ENCODE assay signal across 16 cellular contexts in genomic region chr2:74007120-74007519, GRCh38. TPM values are rescaled to one million over a fixed set of nuclear protein-coding genes. Genes with fewer than 3 reads are reported as not detected.
A peak's percentile ranks its signal among the peaks of the same experiment; 100 is the strongest.
DNase-seq lines count a peak whose midpoint lies in the region; ATAC-seq and TF ChIP-seq lines count a peak whose summit lies in the region.
"Had no signal": no experiment of that assay in that cellular context is flagged by ENCODE, and none has a peak within 500 bp of the region (broad histone marks: within the 10 kb centered on the region; RNA-seq: fewer than 3 reads in every experiment).

No MANE protein-coding gene starts in this region.

- H4K20me1 ChIP-seq in IMR-90 (ENCODE audit: insufficient read depth, low read length), result peaks cover 67% of the 10 kb centered on the region
- H4K20me1 ChIP-seq in OCI-LY7 (ENCODE audit: insufficient read depth, low read length), result no peaks in the 10 kb centered on the region; the same call in 1 of the 2 replicates

- peaks cover 0 to 3% (median 2%) of the 10 kb centered on the region in 3 donors for H3K27me3 Mint-ChIP-seq in immature natural killer cell (ENCODE audit: low read depth in 3 of 3)

- no peak for TF ChIP-seq POLR2A in IMR-90 (IDR thresholded peaks at IDR 0.05; ENCODE audit: low read depth, low read length)

- H3K4ac ChIP-seq in IMR-90 (ENCODE audit: low read depth, low read length), result no peak overlapping the region

- no peak overlapping the region for H3K27ac ChIP-seq in IMR-90 (ENCODE audit: insufficient read depth, low read length)
- H3K27ac ChIP-seq in OCI-LY7 (ENCODE audit: low read depth, low read length, poor library complexity, severe bottlenecking), result no peak overlapping the region
- H3K27ac ChIP-seq: foreskin keratinocyte, ovary, SJSA1 had no signal

- TF ChIP-seq RAD21 in IMR-90 (IDR thresholded peaks at IDR 0.05; ENCODE audit: low read length), result no peak

- no peak overlapping the region for H3K18ac ChIP-seq in IMR-90 (ENCODE audit: low read depth, low read length)

- H3K27me3 ChIP-seq in IMR-90 (ENCODE audit: control insufficient read depth, insufficient read depth, low read length) (no peaks in the 10 kb centered on the region), adipocyte (replicated peaks; ENCODE audit: control insufficient read depth, insufficient read depth, low read length) (no peaks in the 10 kb centered on the region)
- H3K27me3 ChIP-seq: foreskin keratinocyte, ovary, SJSA1 had no signal

- TF ChIP-seq CTCF in IMR-90 (conservative IDR thresholded peaks at IDR 0.05; ENCODE audit: low read depth, low read length) (no peak), OCI-LY7 (conservative IDR thresholded peaks at IDR 0.05; ENCODE audit: low read length) (no peak)

- no peak overlapping the region for H2BK5ac ChIP-seq in IMR-90 (ENCODE audit: low read depth, low read length, poor library complexity, severe bottlenecking)

- no peak overlapping the region for H2BK120ac ChIP-seq in IMR-90 (ENCODE audit: low read depth, low read length)

- dilution Hi-C loops in IMR-90 (cut with HindIII; ENCODE audit: low sequenced_read_pairs, unreplicated experiment), result no loop called here

- H3K4me3 Mint-ChIP-seq in immature natural killer cell, result no peak overlapping the region

- H3K9me3 ChIP-seq in IMR-90 (ENCODE audit: control insufficient read depth, insufficient read depth, low read length) (no peaks in the 10 kb centered on the region), adipocyte (ENCODE audit: control insufficient read depth, low read length) (no peaks in the 10 kb centered on the region), OCI-LY7 (ENCODE audit: low read length) (no peaks in the 10 kb centered on the region)
- H3K9me3 ChIP-seq: ovary, SJSA1 had no signal

- H3K27ac Mint-ChIP-seq in immature natural killer cell, result peak overlapping the region in 5 of 6 donors; percentile 9 to 81 (median 44)

- no peak overlapping the region for H4K91ac ChIP-seq in IMR-90 (ENCODE audit: insufficient read depth, low read depth, low read length)

- H3K23ac ChIP-seq in IMR-90 (ENCODE audit: low read depth, low read length), result no peak overlapping the region

- H2BK15ac ChIP-seq in IMR-90 (ENCODE audit: low read depth, low read length), result no peak overlapping the region

- peaks cover 26% of the 10 kb centered on the region for H3K4me1 ChIP-seq in IMR-90 (ENCODE audit: control insufficient read depth, insufficient read depth, low read length)
- H3K4me1 ChIP-seq in adipocyte (ENCODE audit: control insufficient read depth, insufficient read depth, low read length), result peaks cover 47% of the 10 kb centered on the region
- peaks cover 9% of the 10 kb centered on the region for H3K4me1 ChIP-seq in OCI-LY7 (ENCODE audit: insufficient read depth, low read length, poor library complexity, severe bottlenecking)

- H3K14ac ChIP-seq in IMR-90 (replicated peaks; ENCODE audit: low read depth, low read length), result no peak overlapping the region; the same call in 1 of the 2 replicates

- H3K36me3 ChIP-seq in IMR-90 (ENCODE audit: control insufficient read depth, insufficient read depth, low read length) (peaks cover 9% of the 10 kb centered on the region), adipocyte (ENCODE audit: control insufficient read depth, insufficient read depth, low read length, severe bottlenecking) (no peaks in the 10 kb centered on the region), OCI-LY7 (ENCODE audit: insufficient read depth, low read length) (peaks cover 29% of the 10 kb centered on the region)
- H3K36me3 ChIP-seq: ovary, SJSA1 had no signal

- 7% methylated on average over 2 of the region's 4 CpGs; no CpG with 5 or more reads in 1 of the 2 experiments for WGBS in IMR-90 (ENCODE audit: extremely low coverage in 2 of 2, insufficient read length in 1 of 2), 2 experiments

- no peak overlapping the region for H2AK5ac ChIP-seq in IMR-90 (ENCODE audit: low read depth, low read length)

- no TSS peak for BruUV-seq in IMR-90 (replicated peaks; lab: Mats Ljungman, UMichigan)
- BruUV-seq in OCI-LY7 (replicated peaks; lab: Mats Ljungman, UMichigan), result no TSS peak

- no peak overlapping the region for H4K5ac ChIP-seq in IMR-90 (ENCODE audit: low read depth, low read length)

- intact Hi-C loops in IMR-90 (cut with micrococcal nuclease) (no loop called here), OCI-LY7 (cut with micrococcal nuclease; ENCODE audit: unreplicated experiment) (no loop called here)

- POLR2A ChIA-PET in IMR-90 (lab: Charles Lee; ENCODE audit: unreplicated experiment), result no interaction called here
- POLR2A ChIA-PET in OCI-LY7 (lab: Charles Lee), result no interaction called here

- no peak overlapping the region for H3K4me2 ChIP-seq in IMR-90 (ENCODE audit: low read depth, low read length)
- H3K4me2 ChIP-seq in OCI-LY7 (ENCODE audit: low read length), result no peak overlapping the region

- CTCF ChIA-PET in IMR-90 (lab: Yijun Ruan, JAX), result no interaction called here
- CTCF ChIA-PET in OCI-LY7 (lab: Charles Lee; ENCODE audit: unreplicated experiment), result no interaction called here

- no peak overlapping the region for H2AFZ ChIP-seq in IMR-90 (replicated peaks; ENCODE audit: low read length, poor library complexity)
- H2AFZ ChIP-seq in OCI-LY7 (ENCODE audit: low read length), result no peak overlapping the region

- H3K9me1 ChIP-seq in IMR-90 (ENCODE audit: insufficient read depth, low read length), result peaks cover 29% of the 10 kb centered on the region

- no peak overlapping the region for H3K56ac ChIP-seq in IMR-90 (ENCODE audit: extremely low read depth, insufficient read depth, low read length)

- DNase-seq in IMR-90 (peak; percentile 32), adipocyte (ENCODE audit: low read depth) (peak; percentile 34), immature natural killer cell (no peak), pons (ENCODE audit: low spot score) (peak; percentile 31), OCI-LY7 (ENCODE audit: low spot score) (no peak), cerebellum (ENCODE audit: low spot score) (no peak)
- DNase-seq: activated naive CD4-positive, alpha-beta T cell; DMS153; foreskin keratinocyte; NCI-H1105 treated with DMSO at 0.1 percent for 48 hours; NCI-H748 treated with DMSO at 0.1 percent for 48 hours; stimulated activated CD4-positive, alpha-beta T cell treated with anti-CD3 and anti-CD28 coated beads, Interleukin-4, amount 100 ng/mL, for 1 hour; T-helper 9 cell had no signal

- no peaks in the 10 kb centered on the region for H3K9me3 Mint-ChIP-seq in immature natural killer cell

- in situ Hi-C loops in IMR-90 (cut with MboI; ENCODE audit: low sequenced_read_pairs), result no loop called here

- H3K9ac ChIP-seq in IMR-90 (ENCODE audit: low read depth, low read length) (no peak overlapping the region), adipocyte (ENCODE audit: low read length) (no peak overlapping the region)

- ATAC-seq in IMR-90 (ENCODE audit: low read depth) (no peak), GM19351 (IDR thresholded peaks at IDR 0.05; ENCODE audit: unreplicated experiment) (no peak)
- ATAC-seq: foreskin keratinocyte had no signal

- no peak overlapping the region for H2BK20ac ChIP-seq in IMR-90 (ENCODE audit: low read depth, low read length)

- H3K4me1 Mint-ChIP-seq in immature natural killer cell, result peaks cover 55 to 74% of the 10 kb centered on the region in 2 donors

- H4K8ac ChIP-seq in IMR-90 (ENCODE audit: low read depth in 2 of 2, low read length in 2 of 2), result no peak overlapping the region

- no peak overlapping the region for H2AK9ac ChIP-seq in IMR-90 (replicated peaks; ENCODE audit: low read depth, low read length, poor library complexity)

- H3K9me2 ChIP-seq in OCI-LY7 (ENCODE audit: insufficient read depth, low read length), result no peaks in the 10 kb centered on the region

- H3K79me1 ChIP-seq in IMR-90 (ENCODE audit: low read depth in 1 of 2, low read length in 2 of 2), result peaks cover 35 to 80% of the 10 kb centered on the region in 2 experiments

- H3K4me3 ChIP-seq in IMR-90 (ENCODE audit: insufficient read depth, low read depth, low read length) (no peak overlapping the region), adipocyte (ENCODE audit: low read length) (no peak overlapping the region), OCI-LY7 (ENCODE audit: low read depth, low read length, poor library complexity, severe bottlenecking) (no peak overlapping the region)
- H3K4me3 ChIP-seq: ovary, SJSA1 had no signal

- H3K79me2 ChIP-seq in OCI-LY7 (ENCODE audit: insufficient read depth, low read depth, low read length), result no peaks in the 10 kb centered on the region; the same call in 1 of the 2 replicates

- peaks cover 0 to 8% (median 4%) of the 10 kb centered on the region in 3 donors for H3K36me3 Mint-ChIP-seq in immature natural killer cell

TF ChIP-seq in IMR-90, 13 proteins besides CTCF, POLR2A, EP300 and RAD21 (continues in another document):
- no peak for TF ChIP-seq RCOR1 (IDR thresholded peaks at IDR 0.05; ENCODE audit: insufficient replicate concordance, low read length)
- TF ChIP-seq SMC3 (IDR thresholded peaks at IDR 0.05; ENCODE audit: low read depth, low read length), result no peak
- TF ChIP-seq FOS (IDR thresholded peaks at IDR 0.05; ENCODE audit: low read depth, low read length), result no peak
- TF ChIP-seq CHD1 (IDR thresholded peaks at IDR 0.05; ENCODE audit: low read depth, low read length), result no peak
- TF ChIP-seq RFX5 (IDR thresholded peaks at IDR 0.05; ENCODE audit: low read depth, low read length), result no peak
- TF ChIP-seq USF2 (IDR thresholded peaks at IDR 0.05; ENCODE audit: low read depth, low read length), result no peak
- TF ChIP-seq MXI1 (IDR thresholded peaks at IDR 0.05; ENCODE audit: borderline replicate concordance, low read depth, low read length), result no peak
- no peak for TF ChIP-seq MAFK (IDR thresholded peaks at IDR 0.05; ENCODE audit: low read depth, low read length)
- no peak for TF ChIP-seq NFE2L2 (IDR thresholded peaks at IDR 0.05; ENCODE audit: low read depth, low read length)

RNA-seq across cellular contexts. Expression of gene TET3, which starts 22.4 kb away (rescaled TPM):
- 1.6 and 1.7 TPM in 2 replicates for total RNA-seq in IMR-90 (2012; rRNA removed)
- 1.8 TPM in 2 replicates for polyA plus RNA-seq in IMR-90 (2012; rRNA removed)
- 0.75 and 1.2 TPM in 2 replicates for polyA plus RNA-seq in IMR-90 (2012; cell fraction: cytosol; rRNA removed)
- 5.9 and 7.2 TPM in 2 replicates for polyA plus RNA-seq in IMR-90 (2012; cell fraction: nucleus; rRNA removed; ENCODE audit: low replicate concordance)
- polyA plus RNA-seq in immature natural killer cell, result 1 to 10 TPM in 1 of 3 donors, under 1 TPM in 1, not detected in 1; 0.16 to 1.2 TPM
- total RNA-seq in OCI-LY7 (2014; rRNA removed; shearing (Covaris generic)), result 11.9 and 14.7 TPM in 2 replicates
- total RNA-seq in OCI-LY7 (2022), result 24.8 and 25.2 TPM in 2 replicates
- 22.0 TPM for total RNA-seq in cerebellum

Comparison
In these comparisons a context has a peak if more than half of its experiments do, and no peak if none do; other contexts are left out.
1. DNase-seq: peak in IMR-90 (single experiment), adipocyte (single experiment) and pons (single experiment); none in immature natural killer cell (0 of 3), OCI-LY7 (single experiment) and cerebellum (single experiment).